29 cellular contexts compared by ENCODE assay signal in genomic region chr16:59909262-59909661, GRCh38.
"Had no signal": no experiment of that assay in that cellular context is flagged by ENCODE, and none has a peak within 500 bp of the region (broad histone marks: within the 10 kb centered on the region; RNA-seq: fewer than 3 reads in every experiment).

No MANE protein-coding gene starts in this region.

- H3K27me3 Mint-ChIP-seq: activated CD4-positive, alpha-beta T cell treated with anti-CD3 and anti-CD28 coated beads, Interleukin-2, amount 10 ng/mL, durations not matched to agents 7 days and 5 days; activated naive CD4-positive, alpha-beta T cell treated with anti-CD3 and anti-CD28 coated beads, Interleukin-2, amount 50 U/mL, for 24 hours; central memory CD8-positive, alpha-beta T cell; natural killer cell treated with Interleukin-12 subunit alpha and Interleukin-12 subunit beta and Interleukin-15 and Interleukin-18, amount 100 ng/mL, for 72 hours had no signal

- H3K27me3 ChIP-seq: breast epithelium, colonic mucosa, esophagus squamous epithelium, gastroesophageal sphincter, right lobe of liver, vagina had no signal

- ATAC-seq: activated CD8-positive, alpha-beta T cell treated with anti-CD3 and anti-CD28 coated beads, Interleukin-2, amount 10 ng/mL, durations not matched to agents 7 days and 5 days; gastroesophageal sphincter; left ventricle myocardium superior; natural killer cell treated with Interleukin-12 subunit alpha and Interleukin-12 subunit beta and Interleukin-15 and Interleukin-18, amount 100 ng/mL, for 72 hours; right lobe of liver had no signal

- H3K36me3 Mint-ChIP-seq: activated naive CD4-positive, alpha-beta T cell treated with anti-CD3 and anti-CD28 coated beads, Interleukin-2, amount 50 U/mL, for 24 hours; type B pancreatic cell had no signal

- H3K4me3 ChIP-seq: breast epithelium, colonic mucosa, esophagus squamous epithelium, gastroesophageal sphincter, right lobe of liver, thoracic aorta, vagina had no signal

- H3K36me3 ChIP-seq: breast epithelium, colonic mucosa, esophagus squamous epithelium, gastroesophageal sphincter, right lobe of liver, thoracic aorta, vagina had no signal

- H3K27ac ChIP-seq: breast epithelium, colonic mucosa, esophagus squamous epithelium, gastroesophageal sphincter, parathyroid adenoma, right lobe of liver, thoracic aorta, vagina, VCaP had no signal

- FAIRE-seq: islet of Langerhans had no signal

- H3K9ac ChIP-seq: parathyroid adenoma had no signal

- DNase-seq: activated CD4-positive, alpha-beta T cell treated with anti-CD3 and anti-CD28 coated beads, Interleukin-2, amount 10 ng/mL, durations not matched to agents 7 days and 5 days; activated CD4-positive, CD25-positive, alpha-beta regulatory T cell treated with anti-CD3 and anti-CD28 coated beads, Interleukin-2, amount 50 U/mL, for 72 hours; activated CD8-positive, alpha-beta T cell treated with anti-CD3 and anti-CD28 coated beads, Interleukin-2, amount 10 ng/mL, durations not matched to agents 7 days and 5 days; activated gamma-delta T cell treated with Interleukin-2 at 50 U/mL for 16 hours; aorta; colonic mucosa; endodermal cell; esophagus squamous epithelium; head of caudate nucleus; hypothalamus; left ventricle myocardium superior; mammary epithelial cell; midbrain; right lobe of liver; stimulated activated CD4-positive, alpha-beta T cell treated with anti-CD3 and anti-CD28 coated beads, Interleukin-2, amount 100 ng/mL, for 48 hours; stimulated activated naive CD4-positive, alpha-beta T cell had no signal

- H3K4me1 ChIP-seq: breast epithelium, colonic mucosa, parathyroid adenoma, right lobe of liver, vagina had no signal

- H3K9me3 ChIP-seq: breast epithelium, colonic mucosa, esophagus squamous epithelium, gastroesophageal sphincter, right lobe of liver, thoracic aorta, vagina had no signal

- H3K4me3 Mint-ChIP-seq: activated CD4-positive, alpha-beta T cell treated with anti-CD3 and anti-CD28 coated beads, Interleukin-2, amount 10 ng/mL, durations not matched to agents 7 days and 5 days; activated CD8-positive, alpha-beta T cell treated with anti-CD3 and anti-CD28 coated beads, Interleukin-2, amount 10 ng/mL, durations not matched to agents 7 days and 5 days; activated naive CD4-positive, alpha-beta T cell treated with anti-CD3 and anti-CD28 coated beads, Interleukin-2, amount 50 U/mL, for 24 hours; activated T-helper 1 cell treated with anti-CD3 and anti-CD28 coated beads, Interleukin-12 subunit alpha, Interleukin-12 subunit beta, Interleukin-2, Interleukin-4 antibody, amounts not matched to agents 30 ng/mL and 10 ng/mL and 1 ng/mL, durations not matched to agents 14 hours and 24 hours and 36 hours; central memory CD8-positive, alpha-beta T cell; endodermal cell; natural killer cell treated with Interleukin-12 subunit alpha and Interleukin-12 subunit beta and Interleukin-15 and Interleukin-18, amount 100 ng/mL, for 72 hours; T-helper 2 cell treated with Interferon-gamma antibody and Interleukin-4, amounts not matched to agents 5 μg/mL and 100 μg/mL, for 36 hours; type B pancreatic cell had no signal

- H3K79me2 ChIP-seq: parathyroid adenoma had no signal

- H3K9me3 Mint-ChIP-seq: endodermal cell, type B pancreatic cell had no signal

- H2AFZ ChIP-seq: parathyroid adenoma had no signal

- H3K4me1 Mint-ChIP-seq: activated CD4-positive, alpha-beta T cell treated with anti-CD3 and anti-CD28 coated beads, Interleukin-2, amount 10 ng/mL, durations not matched to agents 7 days and 5 days; activated naive CD4-positive, alpha-beta T cell treated with anti-CD3 and anti-CD28 coated beads, Interleukin-2, amount 50 U/mL, for 24 hours; central memory CD8-positive, alpha-beta T cell had no signal

- H3K27ac Mint-ChIP-seq: activated CD4-positive, alpha-beta T cell treated with anti-CD3 and anti-CD28 coated beads, Interleukin-2, amount 10 ng/mL, durations not matched to agents 7 days and 5 days; activated CD8-positive, alpha-beta T cell treated with anti-CD3 and anti-CD28 coated beads, Interleukin-2, amount 10 ng/mL, durations not matched to agents 7 days and 5 days; activated naive CD4-positive, alpha-beta T cell treated with anti-CD3 and anti-CD28 coated beads, Interleukin-2, amount 50 U/mL, for 24 hours; activated T-helper 1 cell treated with anti-CD3 and anti-CD28 coated beads, Interleukin-12 subunit alpha, Interleukin-12 subunit beta, Interleukin-2, Interleukin-4 antibody, amounts not matched to agents 30 ng/mL and 10 ng/mL and 1 ng/mL, durations not matched to agents 14 hours and 24 hours and 36 hours; endodermal cell; natural killer cell treated with Interleukin-12 subunit alpha and Interleukin-12 subunit beta and Interleukin-15 and Interleukin-18, amount 100 ng/mL, for 72 hours; T-helper 2 cell treated with Interferon-gamma antibody and Interleukin-4, amounts not matched to agents 5 μg/mL and 100 μg/mL, for 36 hours; type B pancreatic cell had no signal
